Comparison of ENCODE assay signal across 31 cellular contexts in genomic region chr10:109037978-109038377, GRCh38.
"Had no signal": no experiment of that assay in that cellular context is flagged by ENCODE, and none has a peak within 500 bp of the region (broad histone marks: within the 10 kb centered on the region; RNA-seq: fewer than 3 reads in every experiment).

No MANE protein-coding gene starts in this region.

- H3K4me3 ChIP-seq: coronary artery, dorsolateral prefrontal cortex had no signal

- H3K27ac Mint-ChIP-seq: activated CD8-positive, alpha-beta T cell treated with anti-CD3 and anti-CD28 coated beads for 36 hours; activated naive CD8-positive, alpha-beta T cell; activated T-helper 17 cell treated with anti-CD3 and anti-CD28 coated beads, Interleukin-2, amount 50 U/mL, for 72 hours; dendritic cell treated with granulocyte-macrophage colony-stimulating factor and Interleukin-4, amounts not matched to agents 40 ng/mL and 50 ng/mL, for 4 days; endodermal cell; T-helper 17 cell; T-helper 2 cell treated with Interferon-gamma antibody and Interleukin-4, amounts not matched to agents 5 μg/mL and 100 μg/mL, for 36 hours had no signal

- H3K36me3 ChIP-seq: brain microvascular endothelial cell had no signal

- H3K4me3 Mint-ChIP-seq: activated CD8-positive, alpha-beta T cell treated with anti-CD3 and anti-CD28 coated beads for 36 hours; activated naive CD8-positive, alpha-beta T cell; activated T-cell treated with anti-CD3 and anti-CD28 coated beads, Interleukin-2, amount 50 U/mL, for 4 hours; activated T-helper 17 cell treated with anti-CD3 and anti-CD28 coated beads, Interleukin-2, amount 50 U/mL, for 72 hours; central memory CD8-positive, alpha-beta T cell; dendritic cell treated with granulocyte-macrophage colony-stimulating factor and Interleukin-4, amounts not matched to agents 40 ng/mL and 50 ng/mL, for 4 days; endodermal cell; T-helper 17 cell; T-helper 2 cell treated with Interferon-gamma antibody and Interleukin-4, amounts not matched to agents 5 μg/mL and 100 μg/mL, for 36 hours had no signal

- H3K4me1 Mint-ChIP-seq: activated T-helper 17 cell treated with anti-CD3 and anti-CD28 coated beads, Interleukin-2, amount 50 U/mL, for 72 hours; central memory CD8-positive, alpha-beta T cell; endodermal cell; T-helper 17 cell had no signal

- DNase-seq: activated CD4-positive, alpha-beta T cell treated with anti-CD3 and anti-CD28 coated beads for 1 hour; activated CD4-positive, alpha-beta T cell treated with anti-CD3 and anti-CD28 coated beads for 4 hours; activated CD4-positive, alpha-beta T cell treated with anti-CD3 and anti-CD28 coated beads, Interleukin-2, amount 50 U/mL, for 1 hour; activated CD4-positive, alpha-beta T cell treated with anti-CD3 and anti-CD28 coated beads, Interleukin-2, amount 50 U/mL, for 48 hours; activated CD8-positive, alpha-beta memory T cell treated with anti-CD3 and anti-CD28 coated beads for 24 hours; activated CD8-positive, alpha-beta T cell treated with anti-CD3 and anti-CD28 coated beads for 36 hours; activated effector memory CD4-positive, alpha-beta T cell treated with Interleukin-2 at 50 U/mL for 16 hours; activated gamma-delta T cell treated with Interleukin-2 at 50 U/mL for 16 hours; activated naive CD4-positive, alpha-beta T cell treated with anti-CD3 and anti-CD28 coated beads, Interleukin-2, amount 50 U/mL, for 16 hours; activated naive CD4-positive, alpha-beta T cell treated with Interleukin-2 at 50 U/mL for 16 hours; activated T-cell treated with anti-CD3 and anti-CD28 coated beads, Interleukin-2, amount 50 U/mL, for 4 hours; amniotic stem cell; anterior cingulate cortex; brain microvascular endothelial cell; dorsolateral prefrontal cortex; effector memory CD4-positive, alpha-beta T cell; endodermal cell; foreskin fibroblast; head of caudate nucleus; T-helper 1 cell; T-helper 17 cell; T1000 had no signal

- H3K36me3 Mint-ChIP-seq: activated naive CD8-positive, alpha-beta T cell had no signal

- H3K27me3 ChIP-seq: brain microvascular endothelial cell had no signal

- FAIRE-seq: astrocyte, bronchial epithelial cell, frontal cortex had no signal

- H3K27me3 Mint-ChIP-seq: activated CD8-positive, alpha-beta T cell treated with anti-CD3 and anti-CD28 coated beads for 36 hours; activated naive CD8-positive, alpha-beta T cell; activated T-helper 17 cell treated with anti-CD3 and anti-CD28 coated beads, Interleukin-2, amount 50 U/mL, for 72 hours; central memory CD8-positive, alpha-beta T cell; dendritic cell treated with granulocyte-macrophage colony-stimulating factor and Interleukin-4, amounts not matched to agents 40 ng/mL and 50 ng/mL, for 4 days; T-helper 17 cell had no signal

- H3K27ac ChIP-seq: brain microvascular endothelial cell, coronary artery, dorsolateral prefrontal cortex had no signal
